1 cellular context compared by ENCODE assay signal in genomic region chr10:132141526-132142395, GRCh38.
TF ChIP-seq lines count a peak whose summit lies in the region.

No MANE protein-coding gene starts in this region.

TF ChIP-seq in H1, 55 proteins besides CTCF, POLR2A, EP300 and RAD21:
- TF ChIP-seq BCL11A (IDR thresholded peaks at IDR 0.05; ENCODE audit: low read depth in 2 of 2, low read length in 2 of 2) = no peak
- no peak for TF ChIP-seq HDAC6 (IDR thresholded peaks at IDR 0.05; ENCODE audit: low read depth, low read length)
TF ChIP-seq in H1: peak in this region for 0.
